2 cellular contexts compared by ENCODE assay signal in genomic region chr21:27225142-27225541, GRCh38.
TF ChIP-seq lines count a peak whose summit lies in the region.

No MANE protein-coding gene starts in this region.

TF ChIP-seq in SK-N-SH, 30 proteins besides CTCF, POLR2A, EP300 and RAD21:
- TF ChIP-seq MAX (IDR thresholded peaks at IDR 0.05; ENCODE audit: low read depth) (no peak), TAF1 (IDR thresholded peaks at IDR 0.05; ENCODE audit: borderline replicate concordance, low read depth, low read length) (no peak), ELF1 (IDR thresholded peaks at IDR 0.05) (no peak)

TF ChIP-seq in GM12891, 5 proteins besides CTCF, POLR2A, EP300 and RAD21:
- TF ChIP-seq POU2F2 (IDR thresholded peaks at IDR 0.05; ENCODE audit: low read depth, low read length) (no peak), TAF1 (IDR thresholded peaks at IDR 0.05; ENCODE audit: low read depth, low read length) (no peak), PAX5 (IDR thresholded peaks at IDR 0.05; ENCODE audit: insufficient read depth, low read length, severe bottlenecking) (no peak), SPI1 (IDR thresholded peaks at IDR 0.05; ENCODE audit: low read depth, low read length) (no peak), POLR2AphosphoS5 (IDR thresholded peaks at IDR 0.05; ENCODE audit: low read depth, low read length) (no peak)
